In genomic region chr1:43367026-43367903, GRCh38 we compare ENCODE assay signal across 9 cellular contexts. TPM values are rescaled to one million over a fixed set of nuclear protein-coding genes. Genes with fewer than 3 reads are reported as not detected.
DNase-seq lines count a peak whose midpoint lies in the region; ATAC-seq and TF ChIP-seq lines count a peak whose summit lies in the region.
"Had no signal": no experiment of that assay in that cellular context is flagged by ENCODE, and none has a peak within 500 bp of the region (broad histone marks: within the 10 kb centered on the region; RNA-seq: fewer than 3 reads in every experiment).

No MANE protein-coding gene starts in this region.

- H3K4me1 ChIP-seq in effector memory CD4-positive, alpha-beta T cell (ENCODE audit: control insufficient read depth, insufficient read depth, low read length, poor library complexity, severe bottlenecking), result peaks cover 15% of the 10 kb centered on the region
- H3K4me1 ChIP-seq in mucosa of descending colon (ENCODE audit: low read depth), result peaks cover 37% of the 10 kb centered on the region
- H3K4me1 ChIP-seq in testis, result peaks cover 18% of the 10 kb centered on the region

- peaks cover 48% of the 10 kb centered on the region for H3K36me3 Mint-ChIP-seq in CD4-positive, alpha-beta T cell (ENCODE audit: low read depth)

- DNase-seq in CD4-positive, alpha-beta T cell, result peak in 5 of 10 experiments; percentile 9 to 20 (median 12)
- DNase-seq in GM20000 (ENCODE audit: low spot score) (peak; percentile 59), HL-60 (ENCODE audit: low read depth in 1 of 2, low spot score in 1 of 2) (no peak), mucosa of descending colon (peak; percentile 47 to 73 (median 69)), testis (no peak), putamen (ENCODE audit: low spot score) (no peak)
- peak; percentile 50 for DNase-seq in activated CD4-positive, CD25-positive, alpha-beta regulatory T cell treated with anti-CD3 and anti-CD28 coated beads, Interleukin-2, amount 50 U/mL, for 72 hours
- no peak for DNase-seq in effector memory CD4-positive, alpha-beta T cell

- H3K9me3 ChIP-seq in CD4-positive, alpha-beta T cell (ENCODE audit: control insufficient read depth, low read length), result no peaks in the 10 kb centered on the region
- H3K9me3 ChIP-seq in effector memory CD4-positive, alpha-beta T cell (ENCODE audit: control insufficient read depth, low read length), result no peaks in the 10 kb centered on the region
- H3K9me3 ChIP-seq in mucosa of descending colon (no peaks in the 10 kb centered on the region), testis (no peaks in the 10 kb centered on the region)

- POLR2A ChIA-PET in CD4-positive, alpha-beta T cell (lab: Charles Lee), result interaction anchor here (1.1 to 2.6 kb wide), 8 partner anchors 9 to 195 kb away, joined by 3 to 24 read pairs (median 6); partner anchors contain the start of genes CDC20, CFAP57, EBNA1BP2 and MED8

- peaks cover 45% of the 10 kb centered on the region for H3K4me1 Mint-ChIP-seq in CD4-positive, alpha-beta T cell (ENCODE audit: low read depth)

- H3K27ac ChIP-seq in CD4-positive, alpha-beta T cell (ENCODE audit: low read depth, low read length), result peak overlapping the region; percentile 52
- H3K27ac ChIP-seq in HL-60 (replicated peaks) (peak overlapping the region; percentile 95), testis (peak overlapping the region; percentile 84 to 88)
- peak overlapping the region; percentile 72 for H3K27ac ChIP-seq in effector memory CD4-positive, alpha-beta T cell (ENCODE audit: insufficient read depth, low read length, poor library complexity, severe bottlenecking)

- intact Hi-C loops in CD4-positive, alpha-beta T cell (cut with DNase I, micrococcal nuclease), result loop anchor here in 1 of 2 experiments (1.0 to 10.0 kb wide), 2 partner anchors 9 to 578 kb away; partner anchors contain the start of genes CDC20 and IPO13
- intact Hi-C loops in mucosa of descending colon (cut with DNase I, micrococcal nuclease), result no loop called here
- intact Hi-C loops in testis (cut with DNase I; ENCODE audit: low total_unique reads), result no loop called here

- WGBS in testis, 2 donors, result 2 to 4% methylated on average over 21 to 46 of the region's 48 CpGs

- no peaks in the 10 kb centered on the region for H3K27me3 ChIP-seq in CD4-positive, alpha-beta T cell (ENCODE audit: control insufficient read depth, insufficient read depth, low read length)
- no peaks in the 10 kb centered on the region for H3K27me3 ChIP-seq in HL-60 (ENCODE audit: insufficient read depth, poor library complexity, severe bottlenecking)
- no peaks in the 10 kb centered on the region for H3K27me3 ChIP-seq in effector memory CD4-positive, alpha-beta T cell (replicated peaks; ENCODE audit: control insufficient read depth, insufficient read depth, low read length, poor library complexity, severe bottlenecking)
- H3K27me3 ChIP-seq in testis, result no peaks in the 10 kb centered on the region

- CTCF ChIA-PET in CD4-positive, alpha-beta T cell (lab: Charles Lee), result interaction anchor here (1.0 to 1.7 kb wide), 3 partner anchors 9 to 27 kb away, joined by 3 to 13 read pairs (median 7); partner anchors contain the start of genes CDC20, MED8 and SZT2

- peak overlapping the region; percentile 94 for H3K27ac Mint-ChIP-seq in CD4-positive, alpha-beta T cell

- TF ChIP-seq CTCF in CD4-positive, alpha-beta T cell (IDR thresholded peaks at IDR 0.05), result no peak
- no peak for TF ChIP-seq CTCF in GM20000 (IDR thresholded peaks at IDR 0.05; ENCODE audit: extremely low read depth, missing control alignments)
- no peak for TF ChIP-seq CTCF in HL-60 (IDR thresholded peaks at IDR 0.05; ENCODE audit: insufficient read depth, low read length)
- TF ChIP-seq CTCF in mucosa of descending colon (IDR thresholded peaks at IDR 0.05), result no peak
- TF ChIP-seq CTCF in testis (IDR thresholded peaks at IDR 0.05), result peak in 1 of 3 experiments; percentile 4

- H3K4me3 Mint-ChIP-seq in CD4-positive, alpha-beta T cell, result peak overlapping the region; percentile 92

- H3K27me3 Mint-ChIP-seq in CD4-positive, alpha-beta T cell, result no peaks in the 10 kb centered on the region

- no peak for TF ChIP-seq POLR2A in testis (IDR thresholded peaks at IDR 0.05)

- peak overlapping the region; percentile 70 for H3K4me3 ChIP-seq in HL-60 (replicated peaks; ENCODE audit: insufficient read depth, low read length)
- H3K4me3 ChIP-seq in effector memory CD4-positive, alpha-beta T cell (ENCODE audit: insufficient read depth, low read depth, low read length, poor library complexity, severe bottlenecking), result peak overlapping the region; percentile 74
- H3K4me3 ChIP-seq in mucosa of descending colon, result peak overlapping the region; percentile 50
- peak overlapping the region; percentile 74 to 83 for H3K4me3 ChIP-seq in testis

- ATAC-seq in CD4-positive, alpha-beta T cell (ENCODE audit: poor library complexity), result peak; percentile 30
- peak; percentile 74 for ATAC-seq in mucosa of descending colon

- H3K9me3 Mint-ChIP-seq in CD4-positive, alpha-beta T cell, result no peaks in the 10 kb centered on the region

- H3K36me3 ChIP-seq in effector memory CD4-positive, alpha-beta T cell (ENCODE audit: control insufficient read depth, insufficient read depth, low read length), result peaks cover 23% of the 10 kb centered on the region
- H3K36me3 ChIP-seq in mucosa of descending colon (ENCODE audit: low read depth) (no peaks in the 10 kb centered on the region), testis (ENCODE audit: low read depth, missing control alignments) (no peaks in the 10 kb centered on the region)

RNA-seq across cellular contexts. Expression of gene ELOVL1, which starts 0.5 kb away (rescaled TPM):
- 10 to 100 TPM; 28.7 to 31.2 TPM for total RNA-seq in CD4-positive, alpha-beta T cell
- total RNA-seq in mucosa of descending colon, result 100 to 1,000 TPM in 2 of 3 donors, 10 to 100 TPM in 1; 80.0 to 171 (median 104) TPM
- total RNA-seq in testis, result 10 to 100 TPM; 30.6 to 40.1 TPM
- 51.5 TPM for polyA plus RNA-seq in testis (ENCODE audit: insufficient read depth, low read depth, low replicate concordance)

RNA-seq across cellular contexts. Expression of gene CDC20, which starts 8.5 kb away (rescaled TPM):
- total RNA-seq in CD4-positive, alpha-beta T cell, result 1 to 10 TPM; 1.1 to 1.8 TPM
- total RNA-seq in mucosa of descending colon (10 to 100 TPM in 1 of 3 donors, 1 to 10 TPM in 2; 5.8 to 44.0 (median 8.5) TPM), testis (10 to 100 TPM; 44.7 to 48.6 TPM)
- polyA plus RNA-seq in testis (ENCODE audit: insufficient read depth, low read depth, low replicate concordance), result 135 TPM

RNA-seq across cellular contexts. Expression of gene MED8, which starts 22.3 kb away (rescaled TPM):
- total RNA-seq in CD4-positive, alpha-beta T cell, result 10 to 100 TPM; 14.8 to 17.6 TPM
- 10 to 100 TPM; 35.8 to 39.6 (median 38.3) TPM for total RNA-seq in mucosa of descending colon
- 10 to 100 TPM; 43.2 to 49.4 TPM for total RNA-seq in testis
- polyA plus RNA-seq in testis (ENCODE audit: insufficient read depth, low read depth, low replicate concordance), result 46.5 TPM

RNA-seq across cellular contexts. Expression of gene SZT2, which starts 22.4 kb away (rescaled TPM):
- total RNA-seq in CD4-positive, alpha-beta T cell, result 10 to 100 TPM; 69.7 to 72.5 TPM
- 10 to 100 TPM; 61.7 to 93.6 (median 75.4) TPM for total RNA-seq in mucosa of descending colon
- 100 to 1,000 TPM in 1 of 2 donors, 10 to 100 TPM in 1; 90.1 to 115 TPM for total RNA-seq in testis
- 40.0 TPM for polyA plus RNA-seq in testis (ENCODE audit: insufficient read depth, low read depth, low replicate concordance)

RNA-seq across cellular contexts. Expression of gene MPL, which starts 29.6 kb away (rescaled TPM):
- not detected for total RNA-seq in CD4-positive, alpha-beta T cell
- 1 to 10 TPM in 1 of 3 donors, under 1 TPM in 1, not detected in 1; 0.81 to 1.0 TPM for total RNA-seq in mucosa of descending colon
- under 1 TPM; 0.47 to 0.56 TPM for total RNA-seq in testis
- 0.32 TPM for polyA plus RNA-seq in testis (ENCODE audit: insufficient read depth, low read depth, low replicate concordance)
- total RNA-seq: NCI-H460 had no signal

Comparison
In these comparisons a context has a peak if more than half of its experiments do, and no peak if none do; other contexts are left out.
1. DNase-seq: peak in GM20000 (single experiment), activated CD4-positive, CD25-positive, alpha-beta regulatory T cell treated with anti-CD3 and anti-CD28 coated beads, Interleukin-2, amount 50 U/mL, for 72 hours (single experiment) and mucosa of descending colon (3 of 3); none in HL-60 (0 of 2), effector memory CD4-positive, alpha-beta T cell (0 of 3), testis (single experiment) and putamen (single experiment).
2. Peak in every context shown above with its lines, with median percentiles within 50 percentile points of each other: H3K27ac ChIP-seq and H3K4me3 ChIP-seq.